In the genomic region with DNA sequence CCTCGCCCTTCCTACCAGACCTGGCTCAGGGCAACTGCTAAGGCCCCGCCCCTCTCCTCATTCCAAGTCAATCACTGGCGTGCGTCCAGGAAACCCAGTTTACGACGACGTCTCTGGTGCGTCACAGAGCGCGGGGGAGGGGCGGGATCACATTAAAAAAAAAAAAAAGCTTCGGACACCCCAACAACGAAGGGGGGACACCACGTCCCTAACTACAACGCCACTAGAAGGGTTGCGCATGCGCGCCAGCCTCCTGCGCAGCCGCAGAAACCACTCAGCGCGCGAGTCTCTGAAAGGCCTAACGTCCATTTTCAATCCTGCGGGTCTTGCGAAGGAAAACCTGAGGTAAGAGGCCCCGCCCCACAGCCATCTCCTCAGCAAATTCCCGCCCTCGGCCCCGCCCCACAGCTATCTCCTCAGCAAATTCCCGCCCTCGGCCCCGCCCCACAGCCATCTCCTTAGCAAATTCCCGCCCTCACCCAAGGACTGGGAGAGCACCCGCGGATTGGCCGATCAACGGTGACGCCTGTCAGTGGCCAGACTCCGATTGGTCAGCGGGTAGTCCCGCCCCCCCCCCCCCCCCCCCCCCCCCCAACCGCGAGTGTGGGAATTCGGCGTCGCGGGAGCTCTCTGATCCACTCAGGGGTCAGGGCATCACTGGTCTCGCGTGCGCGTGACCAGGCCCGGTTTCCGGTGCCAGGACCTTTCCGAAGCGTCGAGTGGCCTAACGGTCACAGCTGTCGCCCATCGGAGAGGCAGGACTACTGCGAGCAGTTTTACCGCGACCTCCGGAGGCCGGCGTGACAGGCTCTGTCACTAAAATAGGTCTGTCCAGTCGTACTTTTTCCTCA, we compare ENCODE assay signal across 8 cellular contexts.
A peak's percentile ranks its signal among the peaks of the same experiment; 100 is the strongest.
DNase-seq lines count a peak whose midpoint lies in the region; ATAC-seq lines count a peak whose summit lies in the region.

A gene with protein sequence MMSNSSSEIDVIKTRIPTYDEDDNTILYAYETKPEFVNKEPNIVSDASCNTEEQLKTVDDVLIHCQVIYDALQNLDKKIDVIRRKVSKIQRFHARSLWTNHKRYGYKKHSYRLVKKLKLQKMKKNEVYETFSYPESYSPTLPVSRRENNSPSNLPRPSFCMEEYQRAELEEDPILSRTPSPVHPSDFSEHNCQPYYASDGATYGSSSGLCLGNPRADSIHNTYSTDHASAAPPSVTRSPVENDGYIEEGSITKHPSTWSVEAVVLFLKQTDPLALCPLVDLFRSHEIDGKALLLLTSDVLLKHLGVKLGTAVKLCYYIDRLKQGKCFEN (plus strand): TSS at position 638 of the 851 bp plus-strand sequence. CDS start 6,694 bp downstream, outside the sequence.

- peak; percentile 88 for DNase-seq in NCI-H345 treated with DMSO at 0.1 percent for 48 hours (lab: John Stamatoyannopoulos, UW; ENCODE audit: unreplicated experiment)
- DNase-seq in activated CD4-positive, alpha-beta T cell treated with anti-CD3 and anti-CD28 coated beads, Interleukin-2, amount 50 U/mL, for 24 hours (ENCODE audit: low read depth in 1 of 2, low spot score in 1 of 2) = peak; percentile 65 to 84
- DNase-seq in dedifferentiated amniotic fluid mesenchymal stem cell (ENCODE audit: extremely low spot score) = peak; percentile 94
- DNase-seq in stimulated activated CD4-positive, alpha-beta T cell treated with anti-CD3 and anti-CD28 coated beads, Interleukin-15, amount 100 ng/mL, for 48 hours (ENCODE audit: low read depth in 2 of 2) = peak; percentile 86 to 88

- peak; percentile 81 for ATAC-seq in GM18502 (IDR thresholded peaks at IDR 0.05; ENCODE audit: poor library complexity, unreplicated experiment)
- peak; percentile 62 for ATAC-seq in HG03103 (IDR thresholded peaks at IDR 0.05; ENCODE audit: low read depth, unreplicated experiment)
- ATAC-seq in GM21360 (IDR thresholded peaks at IDR 0.05; ENCODE audit: unreplicated experiment) = no peak

- no peaks in the 10 kb centered on the region for H3K27me3 ChIP-seq in layer of hippocampus (ENCODE audit: control insufficient read depth, insufficient read depth, low read length)

- H3K27ac ChIP-seq in layer of hippocampus (ENCODE audit: low read depth, low read length) = peak within 1 kb of the TSS; percentile 80
